In genomic region chr10:44064317-44064716, GRCh38 we compare ENCODE assay signal across 27 cellular contexts.
"Had no signal": no experiment of that assay in that cellular context is flagged by ENCODE, and none has a peak within 500 bp of the region (broad histone marks: within the 10 kb centered on the region; RNA-seq: fewer than 3 reads in every experiment).

No MANE protein-coding gene starts in this region.

- DNase-seq: activated CD4-positive, alpha-beta T cell treated with anti-CD3 and anti-CD28 coated beads for 48 hours; activated CD4-positive, alpha-beta T cell treated with anti-CD3 and anti-CD28 coated beads, Interleukin-2, amount 50 U/mL, for 1 hour; activated CD4-positive, alpha-beta T cell treated with anti-CD3 and anti-CD28 coated beads, Interleukin-2, amount 50 U/mL, for 48 hours; activated CD8-positive, alpha-beta memory T cell treated with anti-CD3 and anti-CD28 coated beads, Interleukin-2, amount 10 ng/mL, durations not matched to agents 7 days and 5 days; activated CD8-positive, alpha-beta memory T cell treated with anti-CD3 and anti-CD28 coated beads, Interleukin-2, amount 50 U/mL, for 4 hours; activated CD8-positive, alpha-beta T cell treated with anti-CD3 and anti-CD28 coated beads, Interleukin-2, amount 10 ng/mL, durations not matched to agents 7 days and 5 days; activated effector memory CD4-positive, alpha-beta T cell treated with anti-CD3 and anti-CD28 coated beads, Interleukin-2, amount 50 U/mL, for 16 hours; activated naive CD4-positive, alpha-beta T cell treated with anti-CD3 and anti-CD28 coated beads for 36 hours; activated naive CD8-positive, alpha-beta T cell treated with anti-CD3 and anti-CD28 coated beads for 36 hours; activated naive CD8-positive, alpha-beta T cell treated with anti-CD3 and anti-CD28 coated beads, Interleukin-2, amount 50 U/mL, for 24 hours; activated T-cell treated with anti-CD3 and anti-CD28 coated beads, Interleukin-2, amount 50 U/mL, for 1 hour; activated T-cell treated with anti-CD3 and anti-CD28 coated beads, Interleukin-2, amount 50 U/mL, for 48 hours; adrenal gland; amygdala; aorta; body of pancreas; caudate nucleus; cortex of kidney; dermis blood vessel endothelial cell; effector CD4-positive, alpha-beta T cell; effector memory CD8-positive, alpha-beta T cell; erythroblast; esophagus squamous epithelium; foreskin melanocyte; head of caudate nucleus; T-helper 2 cell had no signal

- H3K27me3 ChIP-seq: body of pancreas, esophagus squamous epithelium had no signal

- H3K4me1 ChIP-seq: adrenal gland had no signal

- H3K36me3 ChIP-seq: adrenal gland, esophagus squamous epithelium had no signal

- H3K9me3 ChIP-seq: adrenal gland, body of pancreas, esophagus squamous epithelium had no signal

- H3K4me3 ChIP-seq: adrenal gland, body of pancreas, esophagus squamous epithelium had no signal

- H3K27ac ChIP-seq: adrenal gland, esophagus squamous epithelium had no signal

- ATAC-seq: activated CD8-positive, alpha-beta memory T cell treated with anti-CD3 and anti-CD28 coated beads, Interleukin-2, amount 10 ng/mL, durations not matched to agents 7 days and 5 days; activated CD8-positive, alpha-beta T cell treated with anti-CD3 and anti-CD28 coated beads, Interleukin-2, amount 10 ng/mL, durations not matched to agents 7 days and 5 days; activated naive CD8-positive, alpha-beta T cell treated with anti-CD3 and anti-CD28 coated beads, Interleukin-2, amount 50 U/mL, for 24 hours; body of pancreas; effector memory CD8-positive, alpha-beta T cell had no signal

- FAIRE-seq: colon had no signal
